In genomic region chr6:291697-292505, GRCh38 we compare ENCODE assay signal across 1 cellular context.
TF ChIP-seq lines count a peak whose summit lies in the region.

A gene with protein sequence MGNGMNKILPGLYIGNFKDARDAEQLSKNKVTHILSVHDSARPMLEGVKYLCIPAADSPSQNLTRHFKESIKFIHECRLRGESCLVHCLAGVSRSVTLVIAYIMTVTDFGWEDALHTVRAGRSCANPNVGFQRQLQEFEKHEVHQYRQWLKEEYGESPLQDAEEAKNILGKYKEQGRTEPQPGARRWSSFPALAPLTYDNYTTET (plus strand): TSS chr6:292487. CDS start chr6:292540, 53 bp downstream.

TF ChIP-seq in H1, 55 proteins besides CTCF, POLR2A, EP300 and RAD21 (continued from another document):
- TF ChIP-seq, protein P1, sequence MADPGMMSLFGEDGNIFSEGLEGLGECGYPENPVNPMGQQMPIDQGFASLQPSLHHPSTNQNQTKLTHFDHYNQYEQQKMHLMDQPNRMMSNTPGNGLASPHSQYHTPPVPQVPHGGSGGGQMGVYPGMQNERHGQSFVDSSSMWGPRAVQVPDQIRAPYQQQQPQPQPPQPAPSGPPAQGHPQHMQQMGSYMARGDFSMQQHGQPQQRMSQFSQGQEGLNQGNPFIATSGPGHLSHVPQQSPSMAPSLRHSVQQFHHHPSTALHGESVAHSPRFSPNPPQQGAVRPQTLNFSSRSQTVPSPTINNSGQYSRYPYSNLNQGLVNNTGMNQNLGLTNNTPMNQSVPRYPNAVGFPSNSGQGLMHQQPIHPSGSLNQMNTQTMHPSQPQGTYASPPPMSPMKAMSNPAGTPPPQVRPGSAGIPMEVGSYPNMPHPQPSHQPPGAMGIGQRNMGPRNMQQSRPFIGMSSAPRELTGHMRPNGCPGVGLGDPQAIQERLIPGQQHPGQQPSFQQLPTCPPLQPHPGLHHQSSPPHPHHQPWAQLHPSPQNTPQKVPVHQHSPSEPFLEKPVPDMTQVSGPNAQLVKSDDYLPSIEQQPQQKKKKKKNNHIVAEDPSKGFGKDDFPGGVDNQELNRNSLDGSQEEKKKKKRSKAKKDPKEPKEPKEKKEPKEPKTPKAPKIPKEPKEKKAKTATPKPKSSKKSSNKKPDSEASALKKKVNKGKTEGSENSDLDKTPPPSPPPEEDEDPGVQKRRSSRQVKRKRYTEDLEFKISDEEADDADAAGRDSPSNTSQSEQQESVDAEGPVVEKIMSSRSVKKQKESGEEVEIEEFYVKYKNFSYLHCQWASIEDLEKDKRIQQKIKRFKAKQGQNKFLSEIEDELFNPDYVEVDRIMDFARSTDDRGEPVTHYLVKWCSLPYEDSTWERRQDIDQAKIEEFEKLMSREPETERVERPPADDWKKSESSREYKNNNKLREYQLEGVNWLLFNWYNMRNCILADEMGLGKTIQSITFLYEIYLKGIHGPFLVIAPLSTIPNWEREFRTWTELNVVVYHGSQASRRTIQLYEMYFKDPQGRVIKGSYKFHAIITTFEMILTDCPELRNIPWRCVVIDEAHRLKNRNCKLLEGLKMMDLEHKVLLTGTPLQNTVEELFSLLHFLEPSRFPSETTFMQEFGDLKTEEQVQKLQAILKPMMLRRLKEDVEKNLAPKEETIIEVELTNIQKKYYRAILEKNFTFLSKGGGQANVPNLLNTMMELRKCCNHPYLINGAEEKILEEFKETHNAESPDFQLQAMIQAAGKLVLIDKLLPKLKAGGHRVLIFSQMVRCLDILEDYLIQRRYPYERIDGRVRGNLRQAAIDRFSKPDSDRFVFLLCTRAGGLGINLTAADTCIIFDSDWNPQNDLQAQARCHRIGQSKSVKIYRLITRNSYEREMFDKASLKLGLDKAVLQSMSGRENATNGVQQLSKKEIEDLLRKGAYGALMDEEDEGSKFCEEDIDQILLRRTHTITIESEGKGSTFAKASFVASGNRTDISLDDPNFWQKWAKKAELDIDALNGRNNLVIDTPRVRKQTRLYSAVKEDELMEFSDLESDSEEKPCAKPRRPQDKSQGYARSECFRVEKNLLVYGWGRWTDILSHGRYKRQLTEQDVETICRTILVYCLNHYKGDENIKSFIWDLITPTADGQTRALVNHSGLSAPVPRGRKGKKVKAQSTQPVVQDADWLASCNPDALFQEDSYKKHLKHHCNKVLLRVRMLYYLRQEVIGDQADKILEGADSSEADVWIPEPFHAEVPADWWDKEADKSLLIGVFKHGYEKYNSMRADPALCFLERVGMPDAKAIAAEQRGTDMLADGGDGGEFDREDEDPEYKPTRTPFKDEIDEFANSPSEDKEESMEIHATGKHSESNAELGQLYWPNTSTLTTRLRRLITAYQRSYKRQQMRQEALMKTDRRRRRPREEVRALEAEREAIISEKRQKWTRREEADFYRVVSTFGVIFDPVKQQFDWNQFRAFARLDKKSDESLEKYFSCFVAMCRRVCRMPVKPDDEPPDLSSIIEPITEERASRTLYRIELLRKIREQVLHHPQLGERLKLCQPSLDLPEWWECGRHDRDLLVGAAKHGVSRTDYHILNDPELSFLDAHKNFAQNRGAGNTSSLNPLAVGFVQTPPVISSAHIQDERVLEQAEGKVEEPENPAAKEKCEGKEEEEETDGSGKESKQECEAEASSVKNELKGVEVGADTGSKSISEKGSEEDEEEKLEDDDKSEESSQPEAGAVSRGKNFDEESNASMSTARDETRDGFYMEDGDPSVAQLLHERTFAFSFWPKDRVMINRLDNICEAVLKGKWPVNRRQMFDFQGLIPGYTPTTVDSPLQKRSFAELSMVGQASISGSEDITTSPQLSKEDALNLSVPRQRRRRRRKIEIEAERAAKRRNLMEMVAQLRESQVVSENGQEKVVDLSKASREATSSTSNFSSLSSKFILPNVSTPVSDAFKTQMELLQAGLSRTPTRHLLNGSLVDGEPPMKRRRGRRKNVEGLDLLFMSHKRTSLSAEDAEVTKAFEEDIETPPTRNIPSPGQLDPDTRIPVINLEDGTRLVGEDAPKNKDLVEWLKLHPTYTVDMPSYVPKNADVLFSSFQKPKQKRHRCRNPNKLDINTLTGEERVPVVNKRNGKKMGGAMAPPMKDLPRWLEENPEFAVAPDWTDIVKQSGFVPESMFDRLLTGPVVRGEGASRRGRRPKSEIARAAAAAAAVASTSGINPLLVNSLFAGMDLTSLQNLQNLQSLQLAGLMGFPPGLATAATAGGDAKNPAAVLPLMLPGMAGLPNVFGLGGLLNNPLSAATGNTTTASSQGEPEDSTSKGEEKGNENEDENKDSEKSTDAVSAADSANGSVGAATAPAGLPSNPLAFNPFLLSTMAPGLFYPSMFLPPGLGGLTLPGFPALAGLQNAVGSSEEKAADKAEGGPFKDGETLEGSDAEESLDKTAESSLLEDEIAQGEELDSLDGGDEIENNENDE (IDR thresholded peaks at IDR 0.05; ENCODE audit: insufficient replicate concordance, low read length) = no peak
- TF ChIP-seq CTBP2 (IDR thresholded peaks at IDR 0.05; ENCODE audit: borderline replicate concordance, insufficient read depth, insufficient read length, low read length) (no peak), TCF12 (IDR thresholded peaks at IDR 0.05; ENCODE audit: low read depth, low read length) (no peak), MAFK (IDR thresholded peaks at IDR 0.05; ENCODE audit: low read depth, low read length) (no peak), FOSL1 (IDR thresholded peaks at IDR 0.05; ENCODE audit: insufficient read depth, low read depth, low read length) (no peak), SIN3A (conservative IDR thresholded peaks at IDR 0.05 in 1 of 2, IDR thresholded peaks at IDR 0.05 in 1 of 2; ENCODE audit: low read depth in 1 of 2, low read length in 2 of 2) (0 out of 4 replicates have a peak, but pooled peaks of 1 of the 2 experiments have one; percentile 20), SIRT6 (IDR thresholded peaks at IDR 0.05; ENCODE audit: low read length) (no peak), SP1 (IDR thresholded peaks at IDR 0.05; ENCODE audit: low read depth, low read length) (no peak), NANOG (IDR thresholded peaks at IDR 0.05; ENCODE audit: insufficient read depth, low read depth, low read length, poor library complexity, severe bottlenecking) (no peak), POLR2AphosphoS5 (IDR thresholded peaks at IDR 0.05; ENCODE audit: low read depth, low read length) (no peak), ASH2L (IDR thresholded peaks at IDR 0.05; ENCODE audit: low read length) (peak; percentile 12), KDM5A (IDR thresholded peaks at IDR 0.05; ENCODE audit: low read length) (no peak), HDAC6 (IDR thresholded peaks at IDR 0.05; ENCODE audit: low read depth, low read length) (no peak), BACH1 (IDR thresholded peaks at IDR 0.05; ENCODE audit: low read length) (no peak), RNF2 (IDR thresholded peaks at IDR 0.05; ENCODE audit: borderline replicate concordance, low read depth, low read length, missing control alignments, poor library complexity, severe bottlenecking) (no peak), ATF2 (IDR thresholded peaks at IDR 0.05; ENCODE audit: low read length) (no peak), CEBPB (IDR thresholded peaks at IDR 0.05; ENCODE audit: low read depth, low read length) (no peak), SP4 (IDR thresholded peaks at IDR 0.05; ENCODE audit: low read length) (no peak), PHF8 (conservative IDR thresholded peaks at IDR 0.05; ENCODE audit: low read depth, low read length) (peak; percentile 70), SAP30 (IDR thresholded peaks at IDR 0.05; ENCODE audit: insufficient read depth, insufficient replicate concordance, low read length) (no peak), BCL11A (IDR thresholded peaks at IDR 0.05; ENCODE audit: low read depth in 2 of 2, low read length in 2 of 2) (no peak), GTF2F1 (IDR thresholded peaks at IDR 0.05; ENCODE audit: borderline replicate concordance, low read depth, low read length) (no peak), CHD2 (IDR thresholded peaks at IDR 0.05; ENCODE audit: low read length) (no peak), SRF (IDR thresholded peaks at IDR 0.05; ENCODE audit: low read depth, low read length) (no peak), POU5F1 (IDR thresholded peaks at IDR 0.05; ENCODE audit: low read depth, low read length) (no peak), SUZ12 (IDR thresholded peaks at IDR 0.05; ENCODE audit: low read length) (no peak), TAF7 (optimal IDR thresholded peaks at IDR 0.05; ENCODE audit: borderline replicate concordance, low read depth, low read length) (no peak), RXRA (IDR thresholded peaks at IDR 0.05; ENCODE audit: insufficient read depth, low read depth, low read length) (no peak), ZNF274 (IDR thresholded peaks at IDR 0.05; ENCODE audit: borderline replicate concordance, extremely low read depth, low read length) (no peak), JUND (IDR thresholded peaks at IDR 0.05; ENCODE audit: low read length) (no peak), USF2 (IDR thresholded peaks at IDR 0.05; ENCODE audit: low read length) (no peak), KDM4A (IDR thresholded peaks at IDR 0.05; ENCODE audit: low read depth, low read length, severe bottlenecking) (peak; percentile 77), GABPA (IDR thresholded peaks at IDR 0.05; ENCODE audit: borderline replicate concordance, insufficient read depth, low read length) (no peak), RFX5 (IDR thresholded peaks at IDR 0.05; ENCODE audit: borderline replicate concordance, low read depth, low read length) (no peak), KDM1A (IDR thresholded peaks at IDR 0.05; ENCODE audit: borderline replicate concordance, low read length) (no peak), SIX5 (IDR thresholded peaks at IDR 0.05; ENCODE audit: low read depth, low read length) (no peak), CREB1 (IDR thresholded peaks at IDR 0.05) (no peak), HDAC2 (IDR thresholded peaks at IDR 0.05; ENCODE audit: borderline replicate concordance in 1 of 2, low read depth in 2 of 2, low read length in 2 of 2) (no peak), NRF1 (IDR thresholded peaks at IDR 0.05; ENCODE audit: low read depth, low read length) (peak; percentile 59), JUN (IDR thresholded peaks at IDR 0.05; ENCODE audit: low read depth, low read length) (no peak), CHD1 (IDR thresholded peaks at IDR 0.05; ENCODE audit: low read depth, low read length) (no peak), RBBP5 (IDR thresholded peaks at IDR 0.05; ENCODE audit: borderline replicate concordance, low read depth, low read length) (peak; percentile 87; the same call in 1 of the 2 replicates), EGR1 (IDR thresholded peaks at IDR 0.05; ENCODE audit: borderline replicate concordance, low read depth, low read length) (peak; percentile 46; the same call in 1 of the 2 replicates), TBP (IDR thresholded peaks at IDR 0.05; ENCODE audit: low read depth, low read length) (peak; percentile 12; the same call in 1 of the 2 replicates), TEAD4 (IDR thresholded peaks at IDR 0.05; ENCODE audit: low read depth, low read length) (no peak), SP2 (IDR thresholded peaks at IDR 0.05; ENCODE audit: low read length) (no peak), TAF1 (IDR thresholded peaks at IDR 0.05; ENCODE audit: low read depth, low read length) (peak; percentile 46; the same call in 1 of the 2 replicates), BRCA1 (IDR thresholded peaks at IDR 0.05; ENCODE audit: low read depth, low read length) (no peak), CBX8 (IDR thresholded peaks at IDR 0.05; ENCODE audit: borderline replicate concordance, low read depth, low read length) (no peak), EZH2 (IDR thresholded peaks at IDR 0.05; ENCODE audit: low read depth, low read length, severe bottlenecking) (no peak), CBX5 (IDR thresholded peaks at IDR 0.05; ENCODE audit: low read depth, low read length) (no peak)
- TF ChIP-seq, protein P2, sequence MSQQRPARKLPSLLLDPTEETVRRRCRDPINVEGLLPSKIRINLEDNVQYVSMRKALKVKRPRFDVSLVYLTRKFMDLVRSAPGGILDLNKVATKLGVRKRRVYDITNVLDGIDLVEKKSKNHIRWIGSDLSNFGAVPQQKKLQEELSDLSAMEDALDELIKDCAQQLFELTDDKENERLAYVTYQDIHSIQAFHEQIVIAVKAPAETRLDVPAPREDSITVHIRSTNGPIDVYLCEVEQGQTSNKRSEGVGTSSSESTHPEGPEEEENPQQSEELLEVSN (IDR thresholded peaks at IDR 0.05) = no peak
- TF ChIP-seq, protein P3, sequence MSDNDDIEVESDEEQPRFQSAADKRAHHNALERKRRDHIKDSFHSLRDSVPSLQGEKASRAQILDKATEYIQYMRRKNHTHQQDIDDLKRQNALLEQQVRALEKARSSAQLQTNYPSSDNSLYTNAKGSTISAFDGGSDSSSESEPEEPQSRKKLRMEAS (IDR thresholded peaks at IDR 0.05) = no peak
